Comparison of ENCODE assay signal across 1 cellular context in the genomic region with DNA sequence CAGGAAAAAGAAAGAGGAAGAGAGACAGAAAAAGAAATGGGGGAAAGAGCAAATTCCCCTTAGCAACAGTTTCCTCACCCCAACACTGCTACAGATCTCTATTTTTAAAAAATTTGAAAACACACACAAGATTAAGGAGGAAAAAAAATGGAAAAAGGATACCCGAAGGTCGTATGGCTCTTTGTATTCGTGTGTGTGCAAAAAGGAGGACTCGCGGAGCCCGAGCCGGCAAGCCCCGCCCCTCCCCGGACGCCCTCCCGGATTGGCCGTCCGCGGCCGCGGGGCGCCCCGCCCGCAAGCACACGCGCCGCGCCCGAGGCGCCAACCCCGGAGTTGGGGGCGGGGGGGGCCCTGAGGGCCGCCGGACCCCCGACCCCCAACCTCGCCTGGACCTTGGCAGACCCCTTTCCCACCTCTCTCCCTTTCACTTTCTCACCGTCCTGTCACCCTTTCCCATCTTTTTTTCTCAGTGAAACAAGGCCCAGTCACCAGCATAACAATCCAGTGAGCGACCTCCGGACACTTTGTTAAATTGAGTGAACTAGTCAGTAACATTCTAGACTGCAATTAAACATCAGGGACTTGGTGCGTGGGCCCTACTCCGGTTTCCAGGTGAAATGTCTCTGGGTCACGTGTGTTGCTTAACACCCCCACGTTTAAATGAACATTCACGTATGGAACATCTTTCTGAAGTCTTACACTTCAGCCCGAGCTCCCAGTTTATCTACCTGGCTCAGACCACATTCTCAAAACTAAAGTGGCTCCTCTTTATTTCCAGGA.
TF ChIP-seq lines count a peak whose summit lies in the region.

A gene with protein sequence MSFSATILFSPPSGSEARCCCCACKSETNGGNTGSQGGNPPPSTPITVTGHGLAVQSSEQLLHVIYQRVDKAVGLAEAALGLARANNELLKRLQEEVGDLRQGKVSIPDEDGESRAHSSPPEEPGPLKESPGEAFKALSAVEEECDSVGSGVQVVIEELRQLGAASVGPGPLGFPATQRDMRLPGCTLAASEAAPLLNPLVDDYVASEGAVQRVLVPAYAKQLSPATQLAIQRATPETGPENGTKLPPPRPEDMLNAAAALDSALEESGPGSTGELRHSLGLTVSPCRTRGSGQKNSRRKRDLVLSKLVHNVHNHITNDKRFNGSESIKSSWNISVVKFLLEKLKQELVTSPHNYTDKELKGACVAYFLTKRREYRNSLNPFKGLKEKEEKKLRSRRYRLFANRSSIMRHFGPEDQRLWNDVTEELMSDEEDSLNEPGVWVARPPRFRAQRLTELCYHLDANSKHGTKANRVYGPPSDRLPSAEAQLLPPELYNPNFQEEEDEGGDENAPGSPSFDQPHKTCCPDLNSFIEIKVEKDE (minus strand): TSS at position 205 of the 780 bp plus-strand sequence. CDS start 11,120 bp downstream, outside the sequence.

TF ChIP-seq in GM12878, 131 proteins besides CTCF, POLR2A, EP300 and RAD21 (continues in another document):
- TF ChIP-seq, protein P1, sequence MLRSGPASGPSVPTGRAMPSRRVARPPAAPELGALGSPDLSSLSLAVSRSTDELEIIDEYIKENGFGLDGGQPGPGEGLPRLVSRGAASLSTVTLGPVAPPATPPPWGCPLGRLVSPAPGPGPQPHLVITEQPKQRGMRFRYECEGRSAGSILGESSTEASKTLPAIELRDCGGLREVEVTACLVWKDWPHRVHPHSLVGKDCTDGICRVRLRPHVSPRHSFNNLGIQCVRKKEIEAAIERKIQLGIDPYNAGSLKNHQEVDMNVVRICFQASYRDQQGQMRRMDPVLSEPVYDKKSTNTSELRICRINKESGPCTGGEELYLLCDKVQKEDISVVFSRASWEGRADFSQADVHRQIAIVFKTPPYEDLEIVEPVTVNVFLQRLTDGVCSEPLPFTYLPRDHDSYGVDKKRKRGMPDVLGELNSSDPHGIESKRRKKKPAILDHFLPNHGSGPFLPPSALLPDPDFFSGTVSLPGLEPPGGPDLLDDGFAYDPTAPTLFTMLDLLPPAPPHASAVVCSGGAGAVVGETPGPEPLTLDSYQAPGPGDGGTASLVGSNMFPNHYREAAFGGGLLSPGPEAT (IDR thresholded peaks at IDR 0.05; ENCODE audit: low read depth): peak; percentile 30; the same call in 1 of the 2 replicates
- TF ChIP-seq MEF2B (IDR thresholded peaks at IDR 0.05; ENCODE audit: partially characterized antibody, poor library complexity, severe bottlenecking) (no peak), SMARCA5 (IDR thresholded peaks at IDR 0.05) (0 out of 2 replicates have a peak, but pooled peaks have one; percentile 54), NRF1 (conservative IDR thresholded peaks at IDR 0.05; ENCODE audit: low read depth, low read length) (no peak), SRF (IDR thresholded peaks at IDR 0.05; ENCODE audit: low read depth in 2 of 2, low read length in 2 of 2) (no peak), CBFB (IDR thresholded peaks at IDR 0.05; ENCODE audit: low read depth) (no peak), KDM1A (IDR thresholded peaks at IDR 0.05; ENCODE audit: borderline replicate concordance) (0 out of 2 replicates have a peak, but pooled peaks have one; percentile 66), ZNF24 (IDR thresholded peaks at IDR 0.05) (no peak), FOXM1 (IDR thresholded peaks at IDR 0.05; ENCODE audit: low read depth, low read length) (no peak), YY1 (IDR thresholded peaks at IDR 0.05; ENCODE audit: low read depth, low read length) (peak; percentile 13; the same call in 1 of the 2 replicates), EGR1 (IDR thresholded peaks at IDR 0.05; ENCODE audit: borderline replicate concordance in 1 of 2, low read depth in 2 of 2, low read length in 2 of 2) (no peak), ETV6 (conservative IDR thresholded peaks at IDR 0.05 in 1 of 2, IDR thresholded peaks at IDR 0.05 in 1 of 2; ENCODE audit: borderline replicate concordance in 1 of 2, low read depth in 1 of 2) (no peak), SPI1 (IDR thresholded peaks at IDR 0.05; ENCODE audit: borderline replicate concordance, insufficient read depth, low read depth, low read length) (peak; percentile 60; the same call in 1 of the 2 replicates), CHD1 (IDR thresholded peaks at IDR 0.05; ENCODE audit: low read depth, low read length) (peak; percentile 56; the same call in 1 of the 2 replicates), ZZZ3 (IDR thresholded peaks at IDR 0.05; ENCODE audit: control insufficient read depth, insufficient read length, low read depth) (no peak), NFXL1 (IDR thresholded peaks at IDR 0.05; ENCODE audit: borderline replicate concordance) (no peak), HCFC1 (IDR thresholded peaks at IDR 0.05; ENCODE audit: low read length) (no peak), BACH1 (IDR thresholded peaks at IDR 0.05; ENCODE audit: borderline replicate concordance) (peak; percentile 49; the same call in 1 of the 2 replicates), BHLHE40 (IDR thresholded peaks at IDR 0.05; ENCODE audit: borderline replicate concordance in 1 of 2, low read depth in 2 of 2, low read length in 1 of 2) (peak; percentile 29 to 77), SIN3A (IDR thresholded peaks at IDR 0.05; ENCODE audit: low read depth, low read length) (0 out of 2 replicates have a peak, but pooled peaks have one; percentile 21), FOXK2 (IDR thresholded peaks at IDR 0.05) (no peak), CBX3 (IDR thresholded peaks at IDR 0.05; ENCODE audit: borderline replicate concordance, low read depth) (no peak), ZNF384 (IDR thresholded peaks at IDR 0.05; ENCODE audit: borderline replicate concordance, low read depth, low read length) (no peak), PAX5 (IDR thresholded peaks at IDR 0.05; ENCODE audit: borderline replicate concordance, low read depth, low read length) (no peak), MXI1 (IDR thresholded peaks at IDR 0.05; ENCODE audit: low read depth, low read length) (peak; percentile 76), YBX1 (IDR thresholded peaks at IDR 0.05) (no peak), POLR2AphosphoS5 (IDR thresholded peaks at IDR 0.05; ENCODE audit: low read length) (peak; percentile 46), IKZF1 (conservative IDR thresholded peaks at IDR 0.05) (peak; percentile 73), ZSCAN29 (IDR thresholded peaks at IDR 0.05) (peak; percentile 37; the same call in 1 of the 2 replicates), HDAC2 (IDR thresholded peaks at IDR 0.05) (no peak), TAF1 (IDR thresholded peaks at IDR 0.05; ENCODE audit: borderline replicate concordance, low read depth, low read length) (peak; percentile 67; the same call in 1 of the 2 replicates), RFX5 (IDR thresholded peaks at IDR 0.05; ENCODE audit: low read depth, low read length) (peak; percentile 47; the same call in 1 of the 2 replicates), ZNF217 (IDR thresholded peaks at IDR 0.05) (peak; percentile 75), TBL1XR1 (IDR thresholded peaks at IDR 0.05; ENCODE audit: low read depth, low read length) (peak; percentile 43; the same call in 1 of the 2 replicates)
- TF ChIP-seq, protein P2, sequence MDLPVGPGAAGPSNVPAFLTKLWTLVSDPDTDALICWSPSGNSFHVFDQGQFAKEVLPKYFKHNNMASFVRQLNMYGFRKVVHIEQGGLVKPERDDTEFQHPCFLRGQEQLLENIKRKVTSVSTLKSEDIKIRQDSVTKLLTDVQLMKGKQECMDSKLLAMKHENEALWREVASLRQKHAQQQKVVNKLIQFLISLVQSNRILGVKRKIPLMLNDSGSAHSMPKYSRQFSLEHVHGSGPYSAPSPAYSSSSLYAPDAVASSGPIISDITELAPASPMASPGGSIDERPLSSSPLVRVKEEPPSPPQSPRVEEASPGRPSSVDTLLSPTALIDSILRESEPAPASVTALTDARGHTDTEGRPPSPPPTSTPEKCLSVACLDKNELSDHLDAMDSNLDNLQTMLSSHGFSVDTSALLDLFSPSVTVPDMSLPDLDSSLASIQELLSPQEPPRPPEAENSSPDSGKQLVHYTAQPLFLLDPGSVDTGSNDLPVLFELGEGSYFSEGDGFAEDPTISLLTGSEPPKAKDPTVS (IDR thresholded peaks at IDR 0.05; ENCODE audit: low read depth, low read length): 0 out of 2 replicates have a peak, but pooled peaks have one; percentile 10
- TF ChIP-seq, protein P3, sequence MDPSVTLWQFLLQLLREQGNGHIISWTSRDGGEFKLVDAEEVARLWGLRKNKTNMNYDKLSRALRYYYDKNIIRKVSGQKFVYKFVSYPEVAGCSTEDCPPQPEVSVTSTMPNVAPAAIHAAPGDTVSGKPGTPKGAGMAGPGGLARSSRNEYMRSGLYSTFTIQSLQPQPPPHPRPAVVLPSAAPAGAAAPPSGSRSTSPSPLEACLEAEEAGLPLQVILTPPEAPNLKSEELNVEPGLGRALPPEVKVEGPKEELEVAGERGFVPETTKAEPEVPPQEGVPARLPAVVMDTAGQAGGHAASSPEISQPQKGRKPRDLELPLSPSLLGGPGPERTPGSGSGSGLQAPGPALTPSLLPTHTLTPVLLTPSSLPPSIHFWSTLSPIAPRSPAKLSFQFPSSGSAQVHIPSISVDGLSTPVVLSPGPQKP (IDR thresholded peaks at IDR 0.05; ENCODE audit: low read depth, low read length): no peak
- TF ChIP-seq, protein P4, sequence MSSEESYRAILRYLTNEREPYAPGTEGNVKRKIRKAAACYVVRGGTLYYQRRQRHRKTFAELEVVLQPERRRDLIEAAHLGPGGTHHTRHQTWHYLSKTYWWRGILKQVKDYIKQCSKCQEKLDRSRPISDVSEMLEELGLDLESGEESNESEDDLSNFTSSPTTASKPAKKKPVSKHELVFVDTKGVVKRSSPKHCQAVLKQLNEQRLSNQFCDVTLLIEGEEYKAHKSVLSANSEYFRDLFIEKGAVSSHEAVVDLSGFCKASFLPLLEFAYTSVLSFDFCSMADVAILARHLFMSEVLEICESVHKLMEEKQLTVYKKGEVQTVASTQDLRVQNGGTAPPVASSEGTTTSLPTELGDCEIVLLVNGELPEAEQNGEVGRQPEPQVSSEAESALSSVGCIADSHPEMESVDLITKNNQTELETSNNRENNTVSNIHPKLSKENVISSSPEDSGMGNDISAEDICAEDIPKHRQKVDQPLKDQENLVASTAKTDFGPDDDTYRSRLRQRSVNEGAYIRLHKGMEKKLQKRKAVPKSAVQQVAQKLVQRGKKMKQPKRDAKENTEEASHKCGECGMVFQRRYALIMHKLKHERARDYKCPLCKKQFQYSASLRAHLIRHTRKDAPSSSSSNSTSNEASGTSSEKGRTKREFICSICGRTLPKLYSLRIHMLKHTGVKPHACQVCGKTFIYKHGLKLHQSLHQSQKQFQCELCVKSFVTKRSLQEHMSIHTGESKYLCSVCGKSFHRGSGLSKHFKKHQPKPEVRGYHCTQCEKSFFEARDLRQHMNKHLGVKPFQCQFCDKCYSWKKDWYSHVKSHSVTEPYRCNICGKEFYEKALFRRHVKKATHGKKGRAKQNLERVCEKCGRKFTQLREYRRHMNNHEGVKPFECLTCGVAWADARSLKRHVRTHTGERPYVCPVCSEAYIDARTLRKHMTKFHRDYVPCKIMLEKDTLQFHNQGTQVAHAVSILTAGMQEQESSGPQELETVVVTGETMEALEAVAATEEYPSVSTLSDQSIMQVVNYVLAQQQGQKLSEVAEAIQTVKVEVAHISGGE (CRISPR knock-in tag; IDR thresholded peaks at IDR 0.05): no peak
- TF ChIP-seq, protein P5, sequence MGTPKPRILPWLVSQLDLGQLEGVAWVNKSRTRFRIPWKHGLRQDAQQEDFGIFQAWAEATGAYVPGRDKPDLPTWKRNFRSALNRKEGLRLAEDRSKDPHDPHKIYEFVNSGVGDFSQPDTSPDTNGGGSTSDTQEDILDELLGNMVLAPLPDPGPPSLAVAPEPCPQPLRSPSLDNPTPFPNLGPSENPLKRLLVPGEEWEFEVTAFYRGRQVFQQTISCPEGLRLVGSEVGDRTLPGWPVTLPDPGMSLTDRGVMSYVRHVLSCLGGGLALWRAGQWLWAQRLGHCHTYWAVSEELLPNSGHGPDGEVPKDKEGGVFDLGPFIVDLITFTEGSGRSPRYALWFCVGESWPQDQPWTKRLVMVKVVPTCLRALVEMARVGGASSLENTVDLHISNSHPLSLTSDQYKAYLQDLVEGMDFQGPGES (IDR thresholded peaks at IDR 0.05): no peak
- TF ChIP-seq, protein P6, sequence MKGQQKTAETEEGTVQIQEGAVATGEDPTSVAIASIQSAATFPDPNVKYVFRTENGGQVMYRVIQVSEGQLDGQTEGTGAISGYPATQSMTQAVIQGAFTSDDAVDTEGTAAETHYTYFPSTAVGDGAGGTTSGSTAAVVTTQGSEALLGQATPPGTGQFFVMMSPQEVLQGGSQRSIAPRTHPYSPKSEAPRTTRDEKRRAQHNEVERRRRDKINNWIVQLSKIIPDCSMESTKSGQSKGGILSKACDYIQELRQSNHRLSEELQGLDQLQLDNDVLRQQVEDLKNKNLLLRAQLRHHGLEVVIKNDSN (IDR thresholded peaks at IDR 0.05; ENCODE audit: borderline replicate concordance, extremely low read length, insufficient read depth, low read depth, low read length): peak; percentile 56
- TF ChIP-seq, protein P7, sequence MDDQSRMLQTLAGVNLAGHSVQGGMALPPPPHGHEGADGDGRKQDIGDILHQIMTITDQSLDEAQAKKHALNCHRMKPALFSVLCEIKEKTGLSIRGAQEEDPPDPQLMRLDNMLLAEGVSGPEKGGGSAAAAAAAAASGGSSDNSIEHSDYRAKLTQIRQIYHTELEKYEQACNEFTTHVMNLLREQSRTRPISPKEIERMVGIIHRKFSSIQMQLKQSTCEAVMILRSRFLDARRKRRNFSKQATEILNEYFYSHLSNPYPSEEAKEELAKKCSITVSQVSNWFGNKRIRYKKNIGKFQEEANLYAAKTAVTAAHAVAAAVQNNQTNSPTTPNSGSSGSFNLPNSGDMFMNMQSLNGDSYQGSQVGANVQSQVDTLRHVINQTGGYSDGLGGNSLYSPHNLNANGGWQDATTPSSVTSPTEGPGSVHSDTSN (IDR thresholded peaks at IDR 0.05; ENCODE audit: insufficient replicate concordance, low read depth, low read length): no peak
- TF ChIP-seq, protein P8, sequence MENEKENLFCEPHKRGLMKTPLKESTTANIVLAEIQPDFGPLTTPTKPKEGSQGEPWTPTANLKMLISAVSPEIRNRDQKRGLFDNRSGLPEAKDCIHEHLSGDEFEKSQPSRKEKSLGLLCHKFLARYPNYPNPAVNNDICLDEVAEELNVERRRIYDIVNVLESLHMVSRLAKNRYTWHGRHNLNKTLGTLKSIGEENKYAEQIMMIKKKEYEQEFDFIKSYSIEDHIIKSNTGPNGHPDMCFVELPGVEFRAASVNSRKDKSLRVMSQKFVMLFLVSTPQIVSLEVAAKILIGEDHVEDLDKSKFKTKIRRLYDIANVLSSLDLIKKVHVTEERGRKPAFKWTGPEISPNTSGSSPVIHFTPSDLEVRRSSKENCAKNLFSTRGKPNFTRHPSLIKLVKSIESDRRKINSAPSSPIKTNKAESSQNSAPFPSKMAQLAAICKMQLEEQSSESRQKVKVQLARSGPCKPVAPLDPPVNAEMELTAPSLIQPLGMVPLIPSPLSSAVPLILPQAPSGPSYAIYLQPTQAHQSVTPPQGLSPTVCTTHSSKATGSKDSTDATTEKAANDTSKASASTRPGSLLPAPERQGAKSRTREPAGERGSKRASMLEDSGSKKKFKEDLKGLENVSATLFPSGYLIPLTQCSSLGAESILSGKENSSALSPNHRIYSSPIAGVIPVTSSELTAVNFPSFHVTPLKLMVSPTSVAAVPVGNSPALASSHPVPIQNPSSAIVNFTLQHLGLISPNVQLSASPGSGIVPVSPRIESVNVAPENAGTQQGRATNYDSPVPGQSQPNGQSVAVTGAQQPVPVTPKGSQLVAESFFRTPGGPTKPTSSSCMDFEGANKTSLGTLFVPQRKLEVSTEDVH (IDR thresholded peaks at IDR 0.05; ENCODE audit: low read depth, partially characterized antibody): no peak
- TF ChIP-seq, protein P9, sequence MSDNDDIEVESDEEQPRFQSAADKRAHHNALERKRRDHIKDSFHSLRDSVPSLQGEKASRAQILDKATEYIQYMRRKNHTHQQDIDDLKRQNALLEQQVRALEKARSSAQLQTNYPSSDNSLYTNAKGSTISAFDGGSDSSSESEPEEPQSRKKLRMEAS (IDR thresholded peaks at IDR 0.05; ENCODE audit: low read depth, low read length): 0 out of 2 replicates have a peak, but pooled peaks have one; percentile 12
